ENCODE assay signal across 28 cellular contexts in the genomic region with DNA sequence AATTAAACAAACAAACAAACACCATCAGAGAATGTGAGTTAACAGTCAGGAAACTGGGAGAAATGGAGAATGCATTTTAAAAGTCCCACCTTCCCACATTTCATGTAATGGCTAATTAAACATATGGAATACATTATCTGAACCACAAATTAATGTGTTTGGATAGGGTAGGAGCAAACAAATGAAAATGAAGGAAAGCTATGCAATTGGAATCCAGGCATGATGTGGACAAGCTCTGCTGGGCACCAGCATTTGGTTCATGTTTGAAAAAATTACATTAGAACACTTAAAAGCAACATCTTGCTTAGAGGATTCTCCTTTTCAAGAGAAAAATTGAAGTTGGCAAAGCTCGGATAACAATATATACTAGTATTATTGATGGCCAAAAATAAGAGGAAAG.
DNase-seq lines count a peak whose midpoint lies in the region; ATAC-seq, FAIRE-seq and TF ChIP-seq lines count a peak whose summit lies in the region.
"Had no signal": no experiment of that assay in that cellular context is flagged by ENCODE, and none has a peak within 500 bp of the region (broad histone marks: within the 10 kb centered on the region; RNA-seq: fewer than 3 reads in every experiment).

No MANE protein-coding gene starts in this region.

- peaks cover 17% of the 10 kb centered on the region for H3K4me1 ChIP-seq in A549
- peaks cover 43% of the 10 kb centered on the region for H3K4me1 ChIP-seq in GM23248 (ENCODE audit: insufficient read depth)
- peaks cover 5 to 11% of the 10 kb centered on the region in 2 donors for H3K4me1 ChIP-seq in ascending aorta
- peaks cover 19% of the 10 kb centered on the region for H3K4me1 ChIP-seq in keratinocyte (ENCODE audit: control insufficient read depth, extremely low read depth, insufficient read depth, low read length)
- no peaks in the 10 kb centered on the region for H3K4me1 ChIP-seq in psoas muscle
- H3K4me1 ChIP-seq: BE2C, upper lobe of right lung had no signal

- peak overlapping the region; percentile 61 for H3K4me2 ChIP-seq in A549
- H3K4me2 ChIP-seq in GM23248 (ENCODE audit: unreplicated experiment), result peak overlapping the region; percentile 30
- H3K4me2 ChIP-seq in keratinocyte (ENCODE audit: control insufficient read depth, extremely low read depth, insufficient read depth, low read depth, low read length), result no peak overlapping the region

- H3F3A ChIP-seq in GM23248 (ENCODE audit: insufficient read depth), result peaks cover 27% of the 10 kb centered on the region

- DNase-seq in A549 (ENCODE audit: low read depth in 1 of 2, low spot score in 1 of 2) (no peak), GM23248 (peak; percentile 45), ascending aorta (ENCODE audit: low spot score in 2 of 2) (no peak), keratinocyte (ENCODE audit: low read depth, low spot score) (no peak), psoas muscle (no peak), cortex of kidney (lab: John Stamatoyannopoulos, UW) (no peak)
- no peak for DNase-seq in stimulated activated CD4-positive, alpha-beta T cell treated with anti-CD3 and anti-CD28 coated beads, Interleukin-15, amount 100 ng/mL, for 24 hours
- DNase-seq: activated CD4-positive, alpha-beta T cell treated with anti-CD3 and anti-CD28 coated beads, Interleukin-2, amount 50 U/mL, for 48 hours; activated naive CD4-positive, alpha-beta T cell treated with anti-CD3 and anti-CD28 coated beads for 36 hours; CD8-positive, alpha-beta memory T cell; DMS153; endodermal cell; NCI-H1092 treated with DMSO at 0.1 percent for 48 hours; NCI-H187; NCI-H2171 treated with DMSO at 0.1 percent for 48 hours; small intestine; stimulated activated CD4-positive, alpha-beta T cell treated with anti-CD3 and anti-CD28 coated beads, Interleukin-2, amount 100 ng/mL, for 24 hours; upper lobe of right lung had no signal

- 91% methylated on average over 1 of the region's 1 CpG for WGBS in A549 (ENCODE audit: missing lambda C conversion rate)
- WGBS in GM23248 (ENCODE audit: low coverage in 1 of 2, low lambda C conversion rate in 2 of 2, missing lambda C conversion rate in 2 of 2), 2 experiments, result 90 to 96% methylated on average over 1 of the region's 1 CpG
- 87 to 88% (median 87%) methylated on average over 1 of the region's 1 CpG for WGBS in psoas muscle, 3 donors

- peak overlapping the region; percentile 67 to 74 for H3K27ac ChIP-seq in A549
- H3K27ac ChIP-seq in GM23248, result peak overlapping the region; percentile 57
- H3K27ac ChIP-seq in ascending aorta, result peak overlapping the region; percentile 55 to 63
- H3K27ac ChIP-seq in keratinocyte (ENCODE audit: control insufficient read depth, insufficient read depth, low read length), result no peak overlapping the region
- no peak overlapping the region for H3K27ac ChIP-seq in psoas muscle
- H3K27ac ChIP-seq: 22Rv1, esophagus muscularis mucosa, upper lobe of right lung had no signal

- TF ChIP-seq RAD21 in A549 (conservative IDR thresholded peaks at IDR 0.05 in 1 of 2, IDR thresholded peaks at IDR 0.05 in 1 of 2), result no peak

- H3K36me3 ChIP-seq in GM23248 (ENCODE audit: low read depth) (no peaks in the 10 kb centered on the region), ascending aorta (no peaks in the 10 kb centered on the region), keratinocyte (ENCODE audit: control insufficient read depth in 2 of 2, extremely low read depth in 1 of 2, insufficient read depth in 2 of 2, low read length in 2 of 2) (no peaks in the 10 kb centered on the region), psoas muscle (ENCODE audit: insufficient read depth in 1 of 2, low read depth in 1 of 2) (no peaks in the 10 kb centered on the region)
- H3K36me3 ChIP-seq: BE2C, esophagus muscularis mucosa, HAP-1, upper lobe of right lung had no signal

- intact Hi-C loops in ascending aorta (cut with DNase I) (loop anchor here (1.0 to 10.0 kb wide), 6 partner anchors 274 to 1562 kb away; a partner anchor contains a TSS), psoas muscle (cut with DNase I) (loop anchor here (5.0 to 10.0 kb wide), 4 partner anchors 632 to 822 kb away; a partner anchor contains a TSS)

- no peak overlapping the region for H3K9ac ChIP-seq in GM23248
- H3K9ac ChIP-seq in keratinocyte (ENCODE audit: control insufficient read depth, extremely low read depth, insufficient read depth, low read length), result no peak overlapping the region

- ATAC-seq in A549 (no peak), psoas muscle (no peak), GM18870 (IDR thresholded peaks at IDR 0.05; ENCODE audit: unreplicated experiment) (no peak)
- ATAC-seq: K562; natural killer cell treated with Interleukin-12 subunit alpha and Interleukin-12 subunit beta and Interleukin-15 and Interleukin-18, amount 100 ng/mL, for 72 hours; upper lobe of right lung had no signal

- TF ChIP-seq POLR2A in A549 (IDR thresholded peaks at IDR 0.05; ENCODE audit: low read length), result no peak

- in situ Hi-C loops in GM23248 (cut with MboI), result loop anchor here (25.0 kb wide), 1 partner anchor 619 kb away; a partner anchor contains a TSS

- CTCF ChIA-PET in A549 (lab: Yijun Ruan, JAX), result no interaction called here

- no peak for TF ChIP-seq CTCF in A549 (IDR thresholded peaks at IDR 0.05)
- no peak for TF ChIP-seq CTCF in ascending aorta (IDR thresholded peaks at IDR 0.05)
- no peak for TF ChIP-seq CTCF in keratinocyte (optimal IDR thresholded peaks at IDR 0.05 in 1 of 3, IDR thresholded peaks at IDR 0.05 in 1 of 3, conservative IDR thresholded peaks at IDR 0.05 in 1 of 3; ENCODE audit: extremely low read depth in 1 of 3, insufficient read depth in 2 of 3, low read length in 3 of 3)
- TF ChIP-seq CTCF in psoas muscle (IDR thresholded peaks at IDR 0.05), result no peak

- no peak for TF ChIP-seq EP300 in A549 (IDR thresholded peaks at IDR 0.05)

- H3K27me3 ChIP-seq in GM23248 (replicated peaks; ENCODE audit: insufficient read depth) (no peaks in the 10 kb centered on the region), ascending aorta (no peaks in the 10 kb centered on the region), keratinocyte (ENCODE audit: control insufficient read depth, extremely low read depth, insufficient read depth, low read length) (no peaks in the 10 kb centered on the region), psoas muscle (ENCODE audit: insufficient read depth in 3 of 3, low read length in 2 of 3) (no peaks in the 10 kb centered on the region)
- H3K27me3 ChIP-seq: BE2C, esophagus muscularis mucosa, upper lobe of right lung had no signal

- H4K20me1 ChIP-seq in GM23248 (ENCODE audit: insufficient read depth), result no peaks in the 10 kb centered on the region
- no peaks in the 10 kb centered on the region for H4K20me1 ChIP-seq in keratinocyte (ENCODE audit: control insufficient read depth, extremely low read depth, insufficient read depth, low read length)

- H3K9me2 ChIP-seq in GM23248 (ENCODE audit: insufficient read depth), result no peaks in the 10 kb centered on the region

- dilution Hi-C loops in keratinocyte (cut with MboI; ENCODE audit: extremely low pct_ligation_motif_present, low sequenced_read_pairs), result no loop called here

- no peak overlapping the region for H3K4me3 ChIP-seq in A549
- no peak overlapping the region; the same call in 1 of the 2 replicates for H3K4me3 ChIP-seq in GM23248
- H3K4me3 ChIP-seq in ascending aorta, result no peak overlapping the region
- H3K4me3 ChIP-seq in keratinocyte (ENCODE audit: control insufficient read depth in 2 of 3, extremely low read depth in 1 of 3, insufficient read depth in 2 of 3, low read depth in 1 of 3, low read length in 3 of 3), result no peak overlapping the region
- no peak overlapping the region for H3K4me3 ChIP-seq in psoas muscle
- H3K4me3 ChIP-seq: esophagus muscularis mucosa, HAP-1, K562, upper lobe of right lung had no signal

- no peaks in the 10 kb centered on the region for H3K9me1 ChIP-seq in keratinocyte (ENCODE audit: control insufficient read depth, extremely low read depth, insufficient read depth, low read length)

- H3K9me3 ChIP-seq in A549, result no peaks in the 10 kb centered on the region
- H3K9me3 ChIP-seq in GM23248 (ENCODE audit: low read depth), result no peaks in the 10 kb centered on the region
- no peaks in the 10 kb centered on the region for H3K9me3 ChIP-seq in ascending aorta
- H3K9me3 ChIP-seq in keratinocyte (ENCODE audit: control insufficient read depth, low read depth, low read length), result no peaks in the 10 kb centered on the region
- H3K9me3 ChIP-seq in psoas muscle, result no peaks in the 10 kb centered on the region
- H3K9me3 ChIP-seq: BE2C, esophagus muscularis mucosa, HAP-1, upper lobe of right lung had no signal

- H2AFZ ChIP-seq in GM23248, result no peak overlapping the region
- H2AFZ ChIP-seq in keratinocyte (ENCODE audit: control insufficient read depth, low read length), result no peak overlapping the region

- FAIRE-seq in A549 (lab: Jason Lieb, UNC) (no peak), keratinocyte (lab: Jason Lieb, UNC) (peak; percentile 5)
- FAIRE-seq: colon, G401.6, GM19239, K562, small intestine had no signal

- H3K79me2 ChIP-seq in GM23248 (ENCODE audit: insufficient read depth) (no peaks in the 10 kb centered on the region), keratinocyte (ENCODE audit: control insufficient read depth, insufficient read depth, low read length) (no peaks in the 10 kb centered on the region)

- POLR2A ChIA-PET in A549 (lab: Yijun Ruan, JAX), result no interaction called here

TF ChIP-seq in A549, 52 proteins besides CTCF, POLR2A, EP300 and RAD21 (continues in another document):
- no peak for TF ChIP-seq TFCP2L1 (CRISPR knock-in tag; IDR thresholded peaks at IDR 0.05)
- TF ChIP-seq CBX2 (IDR thresholded peaks at IDR 0.05; ENCODE audit: borderline replicate concordance, low read depth), result no peak
- TF ChIP-seq, protein P1, sequence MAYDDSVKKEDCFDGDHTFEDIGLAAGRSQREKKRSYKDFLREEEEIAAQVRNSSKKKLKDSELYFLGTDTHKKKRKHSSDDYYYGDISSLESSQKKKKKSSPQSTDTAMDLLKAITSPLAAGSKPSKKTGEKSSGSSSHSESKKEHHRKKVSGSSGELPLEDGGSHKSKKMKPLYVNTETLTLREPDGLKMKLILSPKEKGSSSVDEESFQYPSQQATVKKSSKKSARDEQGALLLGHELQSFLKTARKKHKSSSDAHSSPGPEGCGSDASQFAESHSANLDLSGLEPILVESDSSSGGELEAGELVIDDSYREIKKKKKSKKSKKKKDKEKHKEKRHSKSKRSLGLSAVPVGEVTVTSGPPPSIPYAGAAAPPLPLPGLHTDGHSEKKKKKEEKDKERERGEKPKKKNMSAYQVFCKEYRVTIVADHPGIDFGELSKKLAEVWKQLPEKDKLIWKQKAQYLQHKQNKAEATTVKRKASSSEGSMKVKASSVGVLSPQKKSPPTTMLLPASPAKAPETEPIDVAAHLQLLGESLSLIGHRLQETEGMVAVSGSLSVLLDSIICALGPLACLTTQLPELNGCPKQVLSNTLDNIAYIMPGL (CRISPR knock-in tag; IDR thresholded peaks at IDR 0.05; ENCODE audit: borderline replicate concordance), result no peak
- TF ChIP-seq RCOR1 (IDR thresholded peaks at IDR 0.05; ENCODE audit: low read depth, low read length), result no peak
- no peak for TF ChIP-seq SMC3 (IDR thresholded peaks at IDR 0.05)
- no peak for TF ChIP-seq RNF2 (IDR thresholded peaks at IDR 0.05; ENCODE audit: borderline replicate concordance, low read depth)

Comparison
In these comparisons a context has a peak if more than half of its experiments do, and no peak if none do; other contexts are left out.
1. H3K27ac ChIP-seq: peak in A549 (2 of 2), GM23248 (single experiment) and ascending aorta (2 of 2); none in keratinocyte (single experiment) and psoas muscle (single experiment).